In genomic region chr20:48909910-48910309, GRCh38 we compare ENCODE assay signal across 1 cellular context.
A peak's percentile ranks its signal among the peaks of the same experiment; 100 is the strongest.
TF ChIP-seq lines count a peak whose summit lies in the region.

No MANE protein-coding gene starts in this region.

TF ChIP-seq in GM12878, 131 proteins besides CTCF, POLR2A, EP300 and RAD21:
- TF ChIP-seq RUNX3 (IDR thresholded peaks at IDR 0.05; ENCODE audit: low read length) (0 out of 2 replicates have a peak, but pooled peaks have one; percentile 23), ZNF274 (IDR thresholded peaks at IDR 0.05; ENCODE audit: insufficient read depth, insufficient read length) (no peak)
TF ChIP-seq in GM12878: peak in this region for 1.
